In genomic region chr17:82105417-82105881, GRCh38 we compare ENCODE assay signal across 8 cellular contexts. TPM values are rescaled to one million over a fixed set of nuclear protein-coding genes. Genes with fewer than 3 reads are reported as not detected.
A peak's percentile ranks its signal among the peaks of the same experiment; 100 is the strongest.
DNase-seq lines count a peak whose midpoint lies in the region; ATAC-seq, FAIRE-seq and TF ChIP-seq lines count a peak whose summit lies in the region.

No MANE protein-coding gene starts in this region.

- peak overlapping the region; percentile 14 to 96 (median 76) for H3K4me3 Mint-ChIP-seq in IgD-negative memory B cell
- H3K4me3 Mint-ChIP-seq in naive thymus-derived CD4-positive, alpha-beta T cell: peak overlapping the region; percentile 51 to 94 (median 90)

- peak overlapping the region; percentile 88 for H3K4me2 ChIP-seq in GM12878 (ENCODE audit: control insufficient read depth, insufficient read depth)

- no peak for TF ChIP-seq POLR2A in GM12878 (IDR thresholded peaks at IDR 0.05; ENCODE audit: low read depth, low read length)
- TF ChIP-seq POLR2A in testis (IDR thresholded peaks at IDR 0.05): no peak

- intact Hi-C loops in A673 (cut with micrococcal nuclease; ENCODE audit: unreplicated experiment): no loop called here
- intact Hi-C loops in GM12878 (cut with micrococcal nuclease; ENCODE audit: unreplicated experiment): loop anchor here (5.0 kb wide), 1 partner anchor 47 kb away; no protein-coding TSS in a partner anchor
- intact Hi-C loops in naive thymus-derived CD4-positive, alpha-beta T cell (cut with micrococcal nuclease): no loop called here
- intact Hi-C loops in testis (cut with DNase I; ENCODE audit: low total_unique reads): no loop called here

- H3K27me3 ChIP-seq in A673 (replicated peaks; ENCODE audit: insufficient read depth, low read depth, low read length, poor library complexity) (no peaks in the 10 kb centered on the region), GM12878 (replicated peaks in 1 of 2; ENCODE audit: control insufficient read depth in 2 of 2, insufficient read depth in 2 of 2, low read length in 1 of 2) (no peaks in the 10 kb centered on the region), testis (no peaks in the 10 kb centered on the region)
- no peaks in the 10 kb centered on the region for H3K27me3 ChIP-seq in naive thymus-derived CD4-positive, alpha-beta T cell (ENCODE audit: control insufficient read depth in 2 of 2, insufficient read depth in 2 of 2, low read length in 2 of 2)

- TF ChIP-seq RAD21 in GM12878 (IDR thresholded peaks at IDR 0.05; ENCODE audit: insufficient read depth, low read depth, low read length): no peak

- FAIRE-seq in GM12878 (lab: Jason Lieb, UNC): no peak

- DNase-seq in A673 (ENCODE audit: low spot score): no peak
- DNase-seq in GM12878 (ENCODE audit: low read depth, low spot score): no peak
- peak in 1 of 9 donors; percentile 9 for DNase-seq in naive thymus-derived CD4-positive, alpha-beta T cell
- no peak for DNase-seq in NCI-H1092 (lab: John Stamatoyannopoulos, UW)
- DNase-seq in testis: no peak

- no peak overlapping the region for H3K4me3 ChIP-seq in A673 (ENCODE audit: low read depth, low read length, poor library complexity, severe bottlenecking)
- H3K4me3 ChIP-seq in GM12878: peak overlapping the region; percentile 77
- H3K4me3 ChIP-seq in naive thymus-derived CD4-positive, alpha-beta T cell (ENCODE audit: low read length): peak overlapping the region; percentile 73
- H3K4me3 ChIP-seq in testis: no peak overlapping the region

- RAD21 ChIA-PET in GM12878 (lab: Charles Lee; ENCODE audit: unreplicated experiment): interaction anchor here (1.0 to 1.5 kb wide), 5 partner anchors 7 to 193 kb away, joined by 3 to 5 read pairs (median 3); partner anchors contain the start of genes CENPX, DCXR, FASN and LRRC45

- no peaks in the 10 kb centered on the region for H3K9me3 ChIP-seq in A673 (ENCODE audit: low read depth, low read length, poor library complexity, severe bottlenecking)
- no peaks in the 10 kb centered on the region for H3K9me3 ChIP-seq in GM12878 (replicated peaks; ENCODE audit: control insufficient read depth, insufficient read depth, low read length)
- no peaks in the 10 kb centered on the region for H3K9me3 ChIP-seq in naive thymus-derived CD4-positive, alpha-beta T cell (ENCODE audit: control insufficient read depth in 2 of 3, low read length in 3 of 3)
- no peaks in the 10 kb centered on the region for H3K9me3 ChIP-seq in testis

- CTCF ChIA-PET in A673 (lab: Charles Lee): no interaction called here
- CTCF ChIA-PET in GM12878 (lab: Yijun Ruan, JAX): interaction anchor here (1.0 to 2.0 kb wide), 6 partner anchors 49 to 101 kb away, joined by 3 to 11 read pairs (median 6); partner anchors contain the start of genes CENPX, LRRC45 and RAC3
- CTCF ChIA-PET in naive thymus-derived CD4-positive, alpha-beta T cell (lab: Charles Lee): interaction anchor here (1.1 to 2.7 kb wide), 6 partner anchors 16 to 68 kb away, joined by 3 to 14 read pairs (median 8); partner anchors contain the start of gene DCXR

- H3K79me2 ChIP-seq in GM12878 (ENCODE audit: control insufficient read depth, insufficient read depth, low read length): peaks cover 14% of the 10 kb centered on the region

- H3K9me3 Mint-ChIP-seq in IgD-negative memory B cell: no peaks in the 10 kb centered on the region
- H3K9me3 Mint-ChIP-seq in naive thymus-derived CD4-positive, alpha-beta T cell: no peaks in the 10 kb centered on the region

- no peaks in the 10 kb centered on the region for H4K20me1 ChIP-seq in GM12878 (ENCODE audit: control insufficient read depth, insufficient read depth)

- WGBS in GM12878 (ENCODE audit: insufficient coverage, insufficient replicate concordance, low lambda C conversion rate, missing lambda C conversion rate): 50% methylated on average over 13 of the region's 13 CpGs
- WGBS in testis, 2 donors: 91 to 94% methylated on average over 13 of the region's 13 CpGs

- peak overlapping the region; percentile 80 for H3K27ac ChIP-seq in A673 (ENCODE audit: low read depth, low read length, poor library complexity, severe bottlenecking)
- peak overlapping the region; percentile 87 for H3K27ac ChIP-seq in GM12878 (ENCODE audit: control insufficient read depth, insufficient read depth)
- peak overlapping the region; percentile 89 for H3K27ac ChIP-seq in naive thymus-derived CD4-positive, alpha-beta T cell (ENCODE audit: low read depth, low read length)
- H3K27ac ChIP-seq in testis: peak overlapping the region in 1 of 2 donors; percentile 91

- H3K27me3 Mint-ChIP-seq in IgD-negative memory B cell: no peaks in the 10 kb centered on the region
- no peaks in the 10 kb centered on the region for H3K27me3 Mint-ChIP-seq in naive thymus-derived CD4-positive, alpha-beta T cell

- POLR2A ChIA-PET in A673 (lab: Charles Lee; ENCODE audit: low non-redundant PET) (no interaction called here), GM12878 (lab: Charles Lee) (interaction anchor here (0.5 to 1.8 kb wide), 8 partner anchors 7 to 193 kb away, joined by 3 to 7 read pairs (median 4); partner anchors contain the start of genes ASPSCR1, DCXR and FASN)
- POLR2A ChIA-PET in naive thymus-derived CD4-positive, alpha-beta T cell (lab: Charles Lee): interaction anchor here (0.8 to 2.9 kb wide), 15 partner anchors 7 to 96 kb away, joined by 3 to 45 read pairs (median 5); partner anchors contain the start of genes DCXR, DUS1L and FASN

- SMC1A ChIA-PET in GM12878 (lab: Charles Lee; ENCODE audit: uncharacterized antibody, unreplicated experiment): interaction anchor here (1.1 to 1.4 kb wide), 3 partner anchors 32 to 75 kb away, joined by 3 to 6 read pairs (median 4); no protein-coding TSS in a partner anchor

- BruUV-seq in A673 (replicated peaks; lab: Mats Ljungman, UMichigan) (no TSS peak), GM12878 (replicated peaks; lab: Mats Ljungman, UMichigan) (no TSS peak)

- H2AFZ ChIP-seq in GM12878 (ENCODE audit: control insufficient read depth, low read depth, low read length): no peak overlapping the region

- H3K9ac ChIP-seq in GM12878 (ENCODE audit: control insufficient read depth, insufficient read depth, low read length): peak overlapping the region; percentile 84

- TF ChIP-seq CTCF in A673 (conservative IDR thresholded peaks at IDR 0.05; ENCODE audit: low read depth, low read length) (no peak), GM12878 (IDR thresholded peaks at IDR 0.05 in 2 of 3, conservative IDR thresholded peaks at IDR 0.05 in 1 of 3; ENCODE audit: control insufficient read depth in 2 of 3, extremely low read depth in 1 of 3, insufficient read depth in 1 of 3, low read depth in 3 of 3, low read length in 3 of 3) (no peak), testis (IDR thresholded peaks at IDR 0.05) (no peak)

- peaks cover 10 to 15% (median 14%) of the 10 kb centered on the region in 3 donors for H3K4me1 Mint-ChIP-seq in IgD-negative memory B cell
- H3K4me1 Mint-ChIP-seq in naive thymus-derived CD4-positive, alpha-beta T cell: peaks cover 18 to 48% (median 32%) of the 10 kb centered on the region in 7 donors

- ATAC-seq in GM12878: peak; percentile 2; the same call in 2 of the 3 replicates
- ATAC-seq in naive thymus-derived CD4-positive, alpha-beta T cell: no peak
- ATAC-seq in GM21390 (IDR thresholded peaks at IDR 0.05; ENCODE audit: unreplicated experiment): no peak
- ATAC-seq in GM19023 (IDR thresholded peaks at IDR 0.05; ENCODE audit: unreplicated experiment): no peak

- peak overlapping the region in 2 of 3 donors; percentile 21 to 94 for H3K27ac Mint-ChIP-seq in IgD-negative memory B cell
- peak overlapping the region; percentile 80 to 99 (median 96) for H3K27ac Mint-ChIP-seq in naive thymus-derived CD4-positive, alpha-beta T cell

- H3K36me3 ChIP-seq in A673 (ENCODE audit: insufficient read depth, low read length, poor library complexity, severe bottlenecking): no peaks in the 10 kb centered on the region
- no peaks in the 10 kb centered on the region; a peak in 1 of 4 replicates for H3K36me3 ChIP-seq in GM12878 (ENCODE audit: control insufficient read depth in 2 of 2, insufficient read depth in 2 of 2, low read length in 1 of 2)
- H3K36me3 ChIP-seq in naive thymus-derived CD4-positive, alpha-beta T cell (ENCODE audit: control insufficient read depth in 2 of 3, insufficient read depth in 3 of 3, low read length in 3 of 3): no peaks in the 10 kb centered on the region
- H3K36me3 ChIP-seq in testis (ENCODE audit: low read depth, missing control alignments): no peaks in the 10 kb centered on the region

- H3K4me1 ChIP-seq in A673 (ENCODE audit: insufficient read depth, low read length, poor library complexity, severe bottlenecking) (peaks cover 20% of the 10 kb centered on the region), GM12878 (ENCODE audit: control insufficient read depth, insufficient read depth, low read length) (peaks cover 21% of the 10 kb centered on the region), testis (peaks cover 40% of the 10 kb centered on the region)
- peaks cover 17 to 25% of the 10 kb centered on the region in 2 donors for H3K4me1 ChIP-seq in naive thymus-derived CD4-positive, alpha-beta T cell (ENCODE audit: control insufficient read depth in 2 of 2, insufficient read depth in 2 of 2, low read length in 2 of 2)

- in situ Hi-C loops in GM12878 (cut with MboI): no loop called here

- TF ChIP-seq EP300 in GM12878 (IDR thresholded peaks at IDR 0.05; ENCODE audit: borderline replicate concordance in 1 of 2, control insufficient read depth in 1 of 2, low read depth in 2 of 2, low read length in 2 of 2): no peak

- H3K36me3 Mint-ChIP-seq in IgD-negative memory B cell: peaks cover 1% of the 10 kb centered on the region
- peaks cover 0 to 3% (median 0%) of the 10 kb centered on the region in 5 donors for H3K36me3 Mint-ChIP-seq in naive thymus-derived CD4-positive, alpha-beta T cell

RNA-seq across cellular contexts. Expression of gene FASN, which starts 7.4 kb away (rescaled TPM):
- total RNA-seq in A673 (2021) (591 and 676 TPM in 2 replicates), GM12878 (2014; rRNA removed) (67.4 and 73.8 TPM in 2 replicates), GM12878 (2014; rRNA removed; fragmentation: Illumina TruSeq; extraction: Trizol) (18.0 and 20.8 TPM in 2 replicates), GM12878 (2021) (333 and 348 TPM in 2 replicates), testis (10 to 100 TPM; 76.2 to 93.0 TPM)
- polyA plus RNA-seq in IgD-negative memory B cell (2.9 TPM), GM12878 (2011; rRNA removed) (4.5 and 10.8 TPM in 2 replicates), GM12878 (2014; fragmentation: Illumina TruSeq; extraction: Trizol) (1.6 and 12.8 TPM in 2 replicates), GM12878 (2014; fragmentation: Nextera tagmentation; extraction: Ambion mirVana) (under 1 TPM; 0.19 to 0.31 TPM), GM12878 (2014; rRNA removed) (87.8 and 131 TPM in 2 replicates), GM12878 (2016; fragmentation: Nextera tagmentation; extraction: Ambion mirVana) (10 to 100 TPM; 40.1 to 42.5 TPM), testis (ENCODE audit: insufficient read depth, low read depth, low replicate concordance) (47.6 TPM)
- total RNA-seq in GM12878 (2013; cell fraction: nucleolus; rRNA removed): 81.2 and 110 TPM in 2 replicates
- 15.3 TPM for polyA plus RNA-seq in GM12878 (2011; ENCODE audit: low read depth)
- polyA plus RNA-seq in GM12878 (2011; cell fraction: cytosol; rRNA removed): 31.3 and 40.9 TPM in 2 replicates
- polyA plus RNA-seq in GM12878 (2011; cell fraction: nucleus; rRNA removed): 137 and 205 TPM in 2 replicates
- 82.0 and 91.6 TPM in 2 replicates for polyA plus RNA-seq in GM12878 (2012)
- polyA minus RNA-seq in GM12878 (2011; rRNA and poly(A)+ RNA removed): 21.8 and 51.5 TPM in 2 replicates
- 91.7 and 93.8 TPM in 2 replicates for polyA minus RNA-seq in GM12878 (2011; cell fraction: cytosol; rRNA and poly(A)+ RNA removed)
- 35.7 and 66.9 TPM in 2 replicates for polyA minus RNA-seq in GM12878 (2011; cell fraction: nucleus; rRNA and poly(A)+ RNA removed)
- total RNA-seq in naive thymus-derived CD4-positive, alpha-beta T cell: 100 to 1,000 TPM in 2 of 5 experiments, 10 to 100 TPM in 3; 24.3 to 168 (median 59.0) TPM
- 1 to 10 TPM in 1 of 2 donors, under 1 TPM in 1; 0.96 to 1.5 TPM for polyA plus RNA-seq in naive thymus-derived CD4-positive, alpha-beta T cell

RNA-seq across cellular contexts. Expression of gene DUS1L, which starts 39.8 kb away (rescaled TPM):
- 139 and 143 TPM in 2 replicates for total RNA-seq in A673 (2021)
- 55.7 TPM for polyA plus RNA-seq in IgD-negative memory B cell
- 56.8 and 75.9 TPM in 2 replicates for total RNA-seq in GM12878 (2013; cell fraction: nucleolus; rRNA removed)
- total RNA-seq in GM12878 (2014; rRNA removed): 107 and 132 TPM in 2 replicates
- total RNA-seq in GM12878 (2014; rRNA removed; fragmentation: Illumina TruSeq; extraction: Trizol): 43.3 and 50.3 TPM in 2 replicates
- total RNA-seq in GM12878 (2021): 137 and 157 TPM in 2 replicates
- polyA plus RNA-seq in GM12878 (2011; ENCODE audit: low read depth): 52.5 TPM
- polyA plus RNA-seq in GM12878 (2011; rRNA removed): 21.0 and 42.6 TPM in 2 replicates
- polyA plus RNA-seq in GM12878 (2011; cell fraction: cytosol; rRNA removed): 77.7 and 101 TPM in 2 replicates
- polyA plus RNA-seq in GM12878 (2011; cell fraction: nucleus; rRNA removed): 285 and 360 TPM in 2 replicates
- 61.7 and 71.7 TPM in 2 replicates for polyA plus RNA-seq in GM12878 (2012)
- polyA plus RNA-seq in GM12878 (2014; fragmentation: Illumina TruSeq; extraction: Trizol): 13.8 and 46.5 TPM in 2 replicates
- polyA plus RNA-seq in GM12878 (2014; fragmentation: Nextera tagmentation; extraction: Ambion mirVana): 10 to 100 TPM in 1 of 2 experiments, 1 to 10 TPM in 1; 6.1 to 15.3 TPM
- polyA plus RNA-seq in GM12878 (2014; rRNA removed): 147 and 155 TPM in 2 replicates
- 10 to 100 TPM in 1 of 2 experiments, 1 to 10 TPM in 1; 9.7 to 25.4 TPM for polyA plus RNA-seq in GM12878 (2016; fragmentation: Nextera tagmentation; extraction: Ambion mirVana)
- 23.4 and 40.3 TPM in 2 replicates for polyA minus RNA-seq in GM12878 (2011; rRNA and poly(A)+ RNA removed)
- polyA minus RNA-seq in GM12878 (2011; cell fraction: cytosol; rRNA and poly(A)+ RNA removed): 25.4 and 29.1 TPM in 2 replicates
- polyA minus RNA-seq in GM12878 (2011; cell fraction: nucleus; rRNA and poly(A)+ RNA removed): 63.5 and 104 TPM in 2 replicates
- 100 to 1,000 TPM; 127 to 157 (median 147) TPM for total RNA-seq in naive thymus-derived CD4-positive, alpha-beta T cell
- polyA plus RNA-seq in naive thymus-derived CD4-positive, alpha-beta T cell: 100 to 1,000 TPM in 1 of 2 donors, 10 to 100 TPM in 1; 52.9 to 110 TPM
- 100 to 1,000 TPM; 117 to 132 TPM for total RNA-seq in testis
- 127 TPM for polyA plus RNA-seq in testis (ENCODE audit: insufficient read depth, low read depth, low replicate concordance)

RNA-seq across cellular contexts. Expression of gene GPS1, which starts 53.8 kb away (rescaled TPM):
- total RNA-seq in A673 (2021): 162 and 192 TPM in 2 replicates
- 122 TPM for polyA plus RNA-seq in IgD-negative memory B cell
- total RNA-seq in GM12878 (2013; cell fraction: nucleolus; rRNA removed): 41.6 and 44.7 TPM in 2 replicates
- total RNA-seq in GM12878 (2014; rRNA removed): 110 and 131 TPM in 2 replicates
- total RNA-seq in GM12878 (2014; rRNA removed; fragmentation: Illumina TruSeq; extraction: Trizol): 35.1 and 37.1 TPM in 2 replicates
- 113 and 122 TPM in 2 replicates for total RNA-seq in GM12878 (2021)
- 21.3 TPM for polyA plus RNA-seq in GM12878 (2011; ENCODE audit: low read depth)
- 14.3 and 53.3 TPM in 2 replicates for polyA plus RNA-seq in GM12878 (2011; rRNA removed)
- 65.9 and 98.5 TPM in 2 replicates for polyA plus RNA-seq in GM12878 (2011; cell fraction: cytosol; rRNA removed)
- 198 and 262 TPM in 2 replicates for polyA plus RNA-seq in GM12878 (2011; cell fraction: nucleus; rRNA removed)
- 41.2 and 44.0 TPM in 2 replicates for polyA plus RNA-seq in GM12878 (2012)
- polyA plus RNA-seq in GM12878 (2014; fragmentation: Illumina TruSeq; extraction: Trizol): 7.5 and 32.8 TPM in 2 replicates
- polyA plus RNA-seq in GM12878 (2014; fragmentation: Nextera tagmentation; extraction: Ambion mirVana): 10 to 100 TPM in 1 of 2 experiments, 1 to 10 TPM in 1; 2.2 to 11.5 TPM
- polyA plus RNA-seq in GM12878 (2014; rRNA removed): 102 and 119 TPM in 2 replicates
- polyA plus RNA-seq in GM12878 (2016; fragmentation: Nextera tagmentation; extraction: Ambion mirVana): 100 to 1,000 TPM; 119 to 146 TPM
- 50.1 and 72.3 TPM in 2 replicates for polyA minus RNA-seq in GM12878 (2011; rRNA and poly(A)+ RNA removed)
- 44.1 and 45.0 TPM in 2 replicates for polyA minus RNA-seq in GM12878 (2011; cell fraction: cytosol; rRNA and poly(A)+ RNA removed)
- 42.7 and 84.3 TPM in 2 replicates for polyA minus RNA-seq in GM12878 (2011; cell fraction: nucleus; rRNA and poly(A)+ RNA removed)
- 10 to 100 TPM; 68.3 to 88.1 (median 71.7) TPM for total RNA-seq in naive thymus-derived CD4-positive, alpha-beta T cell
- 100 to 1,000 TPM; 105 to 124 TPM for polyA plus RNA-seq in naive thymus-derived CD4-positive, alpha-beta T cell
- total RNA-seq in testis: 100 to 1,000 TPM; 170 to 190 TPM
- 178 TPM for polyA plus RNA-seq in testis (ENCODE audit: insufficient read depth, low read depth, low replicate concordance)

RNA-seq across cellular contexts. Expression of gene RFNG, which starts 53.8 kb away (rescaled TPM):
- 31.5 and 39.4 TPM in 2 replicates for total RNA-seq in A673 (2021)
- 4.1 TPM for polyA plus RNA-seq in IgD-negative memory B cell
- 23.5 and 23.7 TPM in 2 replicates for total RNA-seq in GM12878 (2013; cell fraction: nucleolus; rRNA removed)
- 14.5 and 14.8 TPM in 2 replicates for total RNA-seq in GM12878 (2014; rRNA removed)
- 5.2 and 7.8 TPM in 2 replicates for total RNA-seq in GM12878 (2014; rRNA removed; fragmentation: Illumina TruSeq; extraction: Trizol)
- total RNA-seq in GM12878 (2021): 17.7 and 19.6 TPM in 2 replicates
- 10.9 TPM for polyA plus RNA-seq in GM12878 (2011; ENCODE audit: low read depth)
- polyA plus RNA-seq in GM12878 (2011; rRNA removed): 4.4 and 7.1 TPM in 2 replicates
- 6.6 and 12.0 TPM in 2 replicates for polyA plus RNA-seq in GM12878 (2011; cell fraction: cytosol; rRNA removed)
- polyA plus RNA-seq in GM12878 (2011; cell fraction: nucleus; rRNA removed): 83.6 and 89.3 TPM in 2 replicates
- 20.4 and 23.3 TPM in 2 replicates for polyA plus RNA-seq in GM12878 (2012)
- polyA plus RNA-seq in GM12878 (2014; fragmentation: Illumina TruSeq; extraction: Trizol): 1.3 and 7.2 TPM in 2 replicates
- polyA plus RNA-seq in GM12878 (2014; fragmentation: Nextera tagmentation; extraction: Ambion mirVana): under 1 TPM; 0.10 to 0.93 TPM
- 19.0 and 22.4 TPM in 2 replicates for polyA plus RNA-seq in GM12878 (2014; rRNA removed)
- 1 to 10 TPM; 1.6 to 2.6 TPM for polyA plus RNA-seq in GM12878 (2016; fragmentation: Nextera tagmentation; extraction: Ambion mirVana)
- 2.4 and 4.8 TPM in 2 replicates for polyA minus RNA-seq in GM12878 (2011; rRNA and poly(A)+ RNA removed)
- polyA minus RNA-seq in GM12878 (2011; cell fraction: cytosol; rRNA and poly(A)+ RNA removed): 2.9 and 4.4 TPM in 2 replicates
- polyA minus RNA-seq in GM12878 (2011; cell fraction: nucleus; rRNA and poly(A)+ RNA removed): 8.1 and 8.2 TPM in 2 replicates
- 10 to 100 TPM; 25.0 to 45.5 (median 31.5) TPM for total RNA-seq in naive thymus-derived CD4-positive, alpha-beta T cell
- polyA plus RNA-seq in naive thymus-derived CD4-positive, alpha-beta T cell: 1 to 10 TPM; 4.2 to 6.7 TPM
- total RNA-seq in testis: 100 to 1,000 TPM in 1 of 2 donors, 10 to 100 TPM in 1; 73.3 to 102 TPM
- 50.5 TPM for polyA plus RNA-seq in testis (ENCODE audit: insufficient read depth, low read depth, low replicate concordance)

Comparison
In these comparisons a context has a peak if more than half of its experiments do, and no peak if none do; other contexts are left out.
1. H3K4me3 ChIP-seq: peak in GM12878 (single experiment) and naive thymus-derived CD4-positive, alpha-beta T cell (single experiment); none in A673 (single experiment) and testis (0 of 2).